1 cellular context compared by ENCODE assay signal in the genomic region with DNA sequence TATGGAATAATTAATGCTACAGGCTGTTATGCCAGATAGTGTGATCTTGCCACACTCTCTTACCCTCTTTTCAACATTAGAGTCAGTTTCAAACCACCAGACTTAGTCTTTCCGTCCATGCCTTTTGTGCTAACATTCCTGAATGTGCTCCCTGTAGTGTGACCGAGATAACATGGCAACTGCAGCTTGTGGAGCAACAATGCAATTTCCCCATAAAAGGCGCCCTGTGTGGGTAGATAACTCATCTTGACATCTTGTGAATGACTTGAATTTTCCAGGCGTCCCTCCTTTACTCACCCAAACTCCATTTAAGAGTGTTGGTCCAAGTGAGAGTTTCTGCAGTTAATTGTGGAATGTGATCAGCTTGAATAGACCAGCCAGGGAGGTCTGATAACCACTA.
TF ChIP-seq lines count a peak whose summit lies in the region.

No MANE protein-coding gene starts in this region.

TF ChIP-seq in GM23338, 12 proteins besides CTCF, POLR2A, EP300 and RAD21 (continued from another document):
- TF ChIP-seq, protein P1, sequence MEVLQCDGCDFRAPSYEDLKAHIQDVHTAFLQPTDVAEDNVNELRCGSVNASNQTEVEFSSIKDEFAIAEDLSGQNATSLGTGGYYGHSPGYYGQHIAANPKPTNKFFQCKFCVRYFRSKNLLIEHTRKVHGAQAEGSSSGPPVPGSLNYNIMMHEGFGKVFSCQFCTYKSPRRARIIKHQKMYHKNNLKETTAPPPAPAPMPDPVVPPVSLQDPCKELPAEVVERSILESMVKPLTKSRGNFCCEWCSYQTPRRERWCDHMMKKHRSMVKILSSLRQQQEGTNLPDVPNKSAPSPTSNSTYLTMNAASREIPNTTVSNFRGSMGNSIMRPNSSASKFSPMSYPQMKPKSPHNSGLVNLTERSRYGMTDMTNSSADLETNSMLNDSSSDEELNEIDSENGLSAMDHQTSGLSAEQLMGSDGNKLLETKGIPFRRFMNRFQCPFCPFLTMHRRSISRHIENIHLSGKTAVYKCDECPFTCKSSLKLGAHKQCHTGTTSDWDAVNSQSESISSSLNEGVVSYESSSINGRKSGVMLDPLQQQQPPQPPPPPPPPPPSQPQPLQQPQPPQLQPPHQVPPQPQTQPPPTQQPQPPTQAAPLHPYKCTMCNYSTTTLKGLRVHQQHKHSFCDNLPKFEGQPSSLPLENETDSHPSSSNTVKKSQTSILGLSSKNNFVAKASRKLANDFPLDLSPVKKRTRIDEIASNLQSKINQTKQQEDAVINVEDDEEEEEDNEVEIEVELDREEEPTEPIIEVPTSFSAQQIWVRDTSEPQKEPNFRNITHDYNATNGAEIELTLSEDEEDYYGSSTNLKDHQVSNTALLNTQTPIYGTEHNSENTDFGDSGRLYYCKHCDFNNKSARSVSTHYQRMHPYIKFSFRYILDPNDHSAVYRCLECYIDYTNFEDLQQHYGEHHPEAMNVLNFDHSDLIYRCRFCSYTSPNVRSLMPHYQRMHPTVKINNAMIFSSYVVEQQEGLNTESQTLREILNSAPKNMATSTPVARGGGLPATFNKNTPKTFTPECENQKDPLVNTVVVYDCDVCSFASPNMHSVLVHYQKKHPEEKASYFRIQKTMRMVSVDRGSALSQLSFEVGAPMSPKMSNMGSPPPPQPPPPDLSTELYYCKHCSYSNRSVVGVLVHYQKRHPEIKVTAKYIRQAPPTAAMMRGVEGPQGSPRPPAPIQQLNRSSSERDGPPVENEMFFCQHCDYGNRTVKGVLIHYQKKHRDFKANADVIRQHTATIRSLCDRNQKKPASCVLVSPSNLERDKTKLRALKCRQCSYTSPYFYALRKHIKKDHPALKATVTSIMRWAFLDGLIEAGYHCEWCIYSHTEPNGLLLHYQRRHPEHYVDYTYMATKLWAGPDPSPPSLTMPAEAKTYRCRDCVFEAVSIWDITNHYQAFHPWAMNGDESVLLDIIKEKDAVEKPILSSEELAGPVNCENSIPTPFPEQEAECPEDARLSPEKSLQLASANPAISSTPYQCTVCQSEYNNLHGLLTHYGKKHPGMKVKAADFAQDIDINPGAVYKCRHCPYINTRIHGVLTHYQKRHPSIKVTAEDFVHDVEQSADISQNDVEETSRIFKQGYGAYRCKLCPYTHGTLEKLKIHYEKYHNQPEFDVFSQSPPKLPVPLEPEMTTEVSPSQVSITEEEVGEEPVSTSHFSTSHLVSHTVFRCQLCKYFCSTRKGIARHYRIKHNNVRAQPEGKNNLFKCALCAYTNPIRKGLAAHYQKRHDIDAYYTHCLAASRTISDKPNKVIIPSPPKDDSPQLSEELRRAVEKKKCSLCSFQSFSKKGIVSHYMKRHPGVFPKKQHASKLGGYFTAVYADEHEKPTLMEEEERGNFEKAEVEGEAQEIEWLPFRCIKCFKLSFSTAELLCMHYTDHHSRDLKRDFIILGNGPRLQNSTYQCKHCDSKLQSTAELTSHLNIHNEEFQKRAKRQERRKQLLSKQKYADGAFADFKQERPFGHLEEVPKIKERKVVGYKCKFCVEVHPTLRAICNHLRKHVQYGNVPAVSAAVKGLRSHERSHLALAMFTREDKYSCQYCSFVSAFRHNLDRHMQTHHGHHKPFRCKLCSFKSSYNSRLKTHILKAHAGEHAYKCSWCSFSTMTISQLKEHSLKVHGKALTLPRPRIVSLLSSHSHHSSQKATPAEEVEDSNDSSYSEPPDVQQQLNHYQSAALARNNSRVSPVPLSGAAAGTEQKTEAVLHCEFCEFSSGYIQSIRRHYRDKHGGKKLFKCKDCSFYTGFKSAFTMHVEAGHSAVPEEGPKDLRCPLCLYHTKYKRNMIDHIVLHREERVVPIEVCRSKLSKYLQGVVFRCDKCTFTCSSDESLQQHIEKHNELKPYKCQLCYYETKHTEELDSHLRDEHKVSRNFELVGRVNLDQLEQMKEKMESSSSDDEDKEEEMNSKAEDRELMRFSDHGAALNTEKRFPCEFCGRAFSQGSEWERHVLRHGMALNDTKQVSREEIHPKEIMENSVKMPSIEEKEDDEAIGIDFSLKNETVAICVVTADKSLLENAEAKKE (CRISPR knock-in tag; IDR thresholded peaks at IDR 0.05) = no peak
- TF ChIP-seq EZH2phosphoT487 (IDR thresholded peaks at IDR 0.05; ENCODE audit: unreplicated experiment) (no peak), NANOG (IDR thresholded peaks at IDR 0.05; ENCODE audit: borderline replicate concordance) (no peak), ZNF114 (CRISPR knock-in tag; IDR thresholded peaks at IDR 0.05) (no peak), ZNF331 (CRISPR knock-in tag; IDR thresholded peaks at IDR 0.05; ENCODE audit: low read depth) (no peak), CREB1 (CRISPR knock-in tag; IDR thresholded peaks at IDR 0.05; ENCODE audit: low read depth) (no peak)
